8 cellular contexts compared by ENCODE assay signal in the genomic region with DNA sequence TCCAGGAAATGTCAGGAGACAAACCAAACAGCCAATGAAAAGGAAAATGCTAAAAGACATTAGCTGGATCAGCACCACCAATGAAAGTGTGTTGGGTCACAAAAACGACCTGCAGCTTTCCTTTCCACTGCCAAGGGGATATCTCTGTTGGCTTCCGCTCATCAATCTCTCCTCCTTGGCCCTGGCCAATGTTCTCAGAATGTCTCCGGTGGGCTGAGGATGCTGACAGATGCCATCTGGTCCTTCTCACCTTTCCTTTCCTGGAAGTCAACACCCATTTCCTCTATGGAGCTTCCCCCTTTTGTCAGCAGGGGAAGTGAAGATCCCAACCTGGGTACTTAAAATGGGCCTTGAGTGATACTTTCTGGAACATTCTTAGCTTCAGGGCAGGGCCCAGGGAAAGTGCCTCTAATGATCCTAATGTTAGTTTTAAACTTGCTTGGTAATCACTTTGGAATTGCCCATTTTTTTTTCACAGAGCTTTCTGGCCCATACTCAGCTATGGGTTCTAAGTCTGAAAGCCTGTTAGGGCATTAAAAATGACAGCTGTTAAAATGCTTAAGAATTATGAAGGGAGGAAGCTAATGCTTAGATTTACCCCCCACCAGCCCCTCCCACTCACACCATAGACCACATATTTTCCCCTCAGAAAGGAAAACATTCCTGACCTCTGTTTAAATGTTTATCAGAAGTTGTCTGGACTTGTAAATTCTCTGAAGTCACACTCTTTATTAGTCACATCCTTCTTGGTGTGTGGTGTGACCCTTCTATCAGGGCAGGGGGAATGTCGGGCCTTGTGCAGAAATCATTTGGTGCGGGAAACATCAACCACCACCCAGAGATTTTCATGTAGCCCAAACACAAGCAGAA. TPM values are rescaled to one million over a fixed set of nuclear protein-coding genes. Genes with fewer than 3 reads are reported as not detected.
A peak's percentile ranks its signal among the peaks of the same experiment; 100 is the strongest.
DNase-seq lines count a peak whose midpoint lies in the region; ATAC-seq, FAIRE-seq and TF ChIP-seq lines count a peak whose summit lies in the region.

No MANE protein-coding gene starts in this region.

- peak; percentile 85 for DNase-seq in Daoy (ENCODE audit: low read depth)
- DNase-seq in foreskin fibroblast = peak; percentile 94 to 95
- peak; percentile 20 for DNase-seq in prostate gland (ENCODE audit: low spot score)
- no peak for DNase-seq in HUDEP-2 (lab: John Stamatoyannopoulos, UW; ENCODE audit: unreplicated experiment in 76 of 76)
- DNase-seq in activated T-cell treated with anti-CD3 and anti-CD28 coated beads for 4 hours = no peak

- TF ChIP-seq CTCF in foreskin fibroblast (IDR thresholded peaks at IDR 0.05; ENCODE audit: low read depth, low read length) = no peak
- no peak for TF ChIP-seq CTCF in prostate gland (IDR thresholded peaks at IDR 0.05)

- H3K36me3 ChIP-seq in prostate gland = no peaks in the 10 kb centered on the region

- no peak overlapping the region for H3K4me3 ChIP-seq in foreskin fibroblast (ENCODE audit: low read depth in 1 of 2, low read length in 2 of 2)
- no peak overlapping the region for H3K4me3 ChIP-seq in prostate gland

- TF ChIP-seq POLR2A in prostate gland (IDR thresholded peaks at IDR 0.05) = no peak

- H3K9me3 ChIP-seq in prostate gland = no peaks in the 10 kb centered on the region

- intact Hi-C loops in prostate gland (cut with DNase I) = no loop called here

- no peaks in the 10 kb centered on the region for H3K27me3 ChIP-seq in prostate gland (replicated peaks; ENCODE audit: insufficient read depth)

- WGBS in prostate gland = 40% methylated on average over 5 of the region's 5 CpGs

- H3K4me1 ChIP-seq in prostate gland (replicated peaks) = no peaks in the 10 kb centered on the region

- H3K27ac ChIP-seq in prostate gland = peak overlapping the region; percentile 63 to 69

- ATAC-seq in GM18909 (IDR thresholded peaks at IDR 0.05; ENCODE audit: poor library complexity, unreplicated experiment) = no peak
- no peak for ATAC-seq in HG02852 (IDR thresholded peaks at IDR 0.05; ENCODE audit: unreplicated experiment)

- FAIRE-seq in TTC549 (lab: Jason Lieb, UNC) = peak; percentile 98

RNA-seq across cellular contexts. Expression of gene IGFBP7, which starts 29.2 kb away (rescaled TPM):
- 173 and 263 TPM in 2 replicates for total RNA-seq in Daoy (2014; rRNA removed; shearing (Covaris generic))
- 1,000 to 10,000 TPM in 1 of 2 donors, 100 to 1,000 TPM in 1; 322 to 1,366 TPM for total RNA-seq in prostate gland

Comparison
In these comparisons a context has a peak if more than half of its experiments do, and no peak if none do; other contexts are left out.
1. DNase-seq: peak in Daoy (single experiment), foreskin fibroblast (2 of 2) and prostate gland (single experiment); none in HUDEP-2 (0 of 76) and activated T-cell treated with anti-CD3 and anti-CD28 coated beads for 4 hours (single experiment).